In genomic region chr13:94711561-94712286, GRCh38 we compare ENCODE assay signal across 10 cellular contexts. TPM values are rescaled to one million over a fixed set of nuclear protein-coding genes. Genes with fewer than 3 reads are reported as not detected.
DNase-seq lines count a peak whose midpoint lies in the region; ATAC-seq and TF ChIP-seq lines count a peak whose summit lies in the region.
"Had no signal": no experiment of that assay in that cellular context is flagged by ENCODE, and none has a peak within 500 bp of the region (broad histone marks: within the 10 kb centered on the region; RNA-seq: fewer than 3 reads in every experiment).

No MANE protein-coding gene starts in this region.

- no peak overlapping the region for H3K27ac ChIP-seq in thymus (ENCODE audit: low read depth)
- H3K27ac ChIP-seq: SJSA1 had no signal

- peak overlapping the region; percentile 73 for H3K4me3 ChIP-seq in iPS-11a (ENCODE audit: low read depth, low read length)
- peak overlapping the region; percentile 42 for H3K4me3 ChIP-seq in thymus (ENCODE audit: low read length)
- H3K4me3 ChIP-seq: SJSA1 had no signal

- H3K4me3 Mint-ChIP-seq in WTC11 = peak overlapping the region; percentile 87

- no peak overlapping the region for H3K27ac Mint-ChIP-seq in WTC11

- peaks cover 82% of the 10 kb centered on the region for H3K27me3 Mint-ChIP-seq in WTC11 (ENCODE audit: low read depth)

- peaks cover 57% of the 10 kb centered on the region for H3K4me1 Mint-ChIP-seq in WTC11

- DNase-seq in NCI-H2171 treated with DMSO at 0.1 percent for 48 hours (lab: John Stamatoyannopoulos, UW) (peak; percentile 41), NCI-H2171 (lab: John Stamatoyannopoulos, UW) (no peak), HEK293T (ENCODE audit: extremely low spot score) (no peak), WTC11 (ENCODE audit: low spot score) (peak; percentile 41), SIG-M5 treated with dmso at 0.1 percent for 504 hours (lab: John Stamatoyannopoulos, UW; ENCODE audit: unreplicated experiment) (no peak), NCI-H510A (lab: John Stamatoyannopoulos, UW) (no peak)

- 3% methylated on average over 97 of the region's 97 CpGs for WGBS in thymus

- POLR2A ChIA-PET in HEK293T (lab: Yijun Ruan, JAX) (no interaction called here), WTC11 (lab: Charles Lee) (no interaction called here)

- H3K4me1 ChIP-seq in thymus (ENCODE audit: control insufficient read depth, insufficient read depth, low read length) = peaks cover 5% of the 10 kb centered on the region

- H3K36me3 Mint-ChIP-seq in WTC11 = no peaks in the 10 kb centered on the region

- no peak for TF ChIP-seq CTCF in WTC11 (IDR thresholded peaks at IDR 0.05)

- ATAC-seq in WTC11 = no peak

- peaks cover 76% of the 10 kb centered on the region for H3K27me3 ChIP-seq in thymus (ENCODE audit: control insufficient read depth, insufficient read depth)

- no peaks in the 10 kb centered on the region for H3K9me3 ChIP-seq in thymus (ENCODE audit: control insufficient read depth)

- no peaks in the 10 kb centered on the region for H3K36me3 ChIP-seq in thymus (ENCODE audit: control insufficient read depth, insufficient read depth)
- H3K36me3 ChIP-seq: SJSA1 had no signal

- CTCF ChIA-PET in HEK293T (lab: Yijun Ruan, JAX) = interaction anchor here (0.6 to 1.0 kb wide), 2 partner anchors 22 to 253 kb away, joined by 3 to 4 read pairs; no protein-coding TSS in a partner anchor
- CTCF ChIA-PET in WTC11 (lab: Charles Lee) = interaction anchor here (0.8 to 1.4 kb wide), 4 partner anchors 50 to 237 kb away, joined by 3 to 4 read pairs (median 4); no protein-coding TSS in a partner anchor

- no peaks in the 10 kb centered on the region for H3K9me3 Mint-ChIP-seq in WTC11

TF ChIP-seq in HEK293T, 16 proteins besides CTCF, POLR2A, EP300 and RAD21:
- TF ChIP-seq FOXM1 (IDR thresholded peaks at IDR 0.05; ENCODE audit: borderline replicate concordance) (peak; percentile 19), SUZ12 (IDR thresholded peaks at IDR 0.05) (no peak)

TF ChIP-seq in WTC11, 78 proteins besides CTCF, POLR2A, EP300 and RAD21:
- TF ChIP-seq KAT7 (CRISPR knock-in tag; IDR thresholded peaks at IDR 0.05; ENCODE audit: borderline replicate concordance) = no peak
- 0 out of 2 replicates have a peak, but pooled peaks have one; percentile 48 for TF ChIP-seq E2F4 (CRISPR knock-in tag; IDR thresholded peaks at IDR 0.05; ENCODE audit: borderline replicate concordance, low read depth)
- TF ChIP-seq TP53 (CRISPR knock-in tag; IDR thresholded peaks at IDR 0.05) = peak; percentile 71; the same call in 1 of the 2 replicates
- TF ChIP-seq, protein P1, sequence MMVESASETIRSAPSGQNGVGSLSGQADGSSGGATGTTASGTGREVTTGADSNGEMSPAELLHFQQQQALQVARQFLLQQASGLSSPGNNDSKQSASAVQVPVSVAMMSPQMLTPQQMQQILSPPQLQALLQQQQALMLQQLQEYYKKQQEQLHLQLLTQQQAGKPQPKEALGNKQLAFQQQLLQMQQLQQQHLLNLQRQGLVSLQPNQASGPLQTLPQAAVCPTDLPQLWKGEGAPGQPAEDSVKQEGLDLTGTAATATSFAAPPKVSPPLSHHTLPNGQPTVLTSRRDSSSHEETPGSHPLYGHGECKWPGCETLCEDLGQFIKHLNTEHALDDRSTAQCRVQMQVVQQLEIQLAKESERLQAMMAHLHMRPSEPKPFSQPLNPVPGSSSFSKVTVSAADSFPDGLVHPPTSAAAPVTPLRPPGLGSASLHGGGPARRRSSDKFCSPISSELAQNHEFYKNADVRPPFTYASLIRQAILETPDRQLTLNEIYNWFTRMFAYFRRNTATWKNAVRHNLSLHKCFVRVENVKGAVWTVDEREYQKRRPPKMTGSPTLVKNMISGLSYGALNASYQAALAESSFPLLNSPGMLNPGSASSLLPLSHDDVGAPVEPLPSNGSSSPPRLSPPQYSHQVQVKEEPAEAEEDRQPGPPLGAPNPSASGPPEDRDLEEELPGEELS (CRISPR knock-in tag; IDR thresholded peaks at IDR 0.05) = peak; percentile 54; the same call in 1 of the 2 replicates
- TF ChIP-seq ZNF138 (CRISPR knock-in tag; conservative IDR thresholded peaks at IDR 0.05) = 0 out of 2 replicates have a peak, but pooled peaks have one; percentile 28
- no peak for TF ChIP-seq NR3C1 (CRISPR knock-in tag; conservative IDR thresholded peaks at IDR 0.05; ENCODE audit: low read depth)
- 0 out of 2 replicates have a peak, but pooled peaks have one; percentile 7 for TF ChIP-seq FOXP1 (CRISPR knock-in tag; IDR thresholded peaks at IDR 0.05; ENCODE audit: borderline replicate concordance)
- 0 out of 2 replicates have a peak, but pooled peaks have one; percentile 44 for TF ChIP-seq TEAD4 (CRISPR knock-in tag; IDR thresholded peaks at IDR 0.05)

RNA-seq across cellular contexts. Expression of gene SOX21, which starts 0.6 kb away (rescaled TPM):
- 6.4 to 11.4 TPM (median 6.4 TPM) in 3 replicates for total RNA-seq in WTC11 (2021)
- 0.25 TPM for polyA plus RNA-seq in thymus
- total RNA-seq: SJSA1 had no signal
- polyA plus RNA-seq: BJ had no signal

Comparison
In these comparisons a context has a peak if more than half of its experiments do, and no peak if none do; other contexts are left out.
1. DNase-seq: peak in NCI-H2171 treated with DMSO at 0.1 percent for 48 hours (single experiment) and WTC11 (single experiment); none in NCI-H2171 (single experiment), HEK293T (single experiment), SIG-M5 treated with dmso at 0.1 percent for 504 hours (single experiment) and NCI-H510A (single experiment).